Comparison of ENCODE assay signal across 27 cellular contexts in the genomic region with DNA sequence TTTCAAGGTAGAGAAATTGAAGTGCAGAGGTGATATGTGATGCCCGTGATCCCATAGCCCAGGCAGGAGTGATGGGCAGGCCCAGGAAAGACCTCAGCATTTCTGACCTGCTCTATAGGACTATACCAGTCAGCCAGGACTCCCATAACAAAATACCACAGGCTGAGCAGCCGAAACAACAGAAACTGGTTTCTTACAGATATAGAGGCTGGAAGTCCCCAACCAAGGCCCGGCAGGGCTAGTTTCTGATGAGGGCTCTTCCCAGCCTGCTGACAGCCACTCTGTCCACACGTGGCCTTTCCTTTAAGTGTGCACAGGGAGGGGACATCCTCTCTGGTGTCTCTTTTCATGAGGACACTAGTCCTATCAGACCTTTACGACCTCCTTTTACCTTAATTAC.
"Had no signal": no experiment of that assay in that cellular context is flagged by ENCODE, and none has a peak within 500 bp of the region (broad histone marks: within the 10 kb centered on the region; RNA-seq: fewer than 3 reads in every experiment).

No MANE protein-coding gene starts in this region.

- H3K4me1 ChIP-seq: adrenal gland, body of pancreas, breast epithelium had no signal

- H3K36me3 ChIP-seq: adrenal gland, breast epithelium, MG63, SJCRH30 had no signal

- H3K4me3 ChIP-seq: adrenal gland, body of pancreas, breast epithelium, MG63, SJCRH30, SK-N-MC had no signal

- H3K27ac ChIP-seq: adrenal gland, body of pancreas, breast epithelium, SJCRH30, SK-N-MC had no signal

- H3K36me3 Mint-ChIP-seq: activated naive CD4-positive, alpha-beta T cell treated with anti-CD3 and anti-CD28 coated beads, Interleukin-2, amount 50 U/mL, for 24 hours had no signal

- H3K27me3 Mint-ChIP-seq: activated CD4-positive, alpha-beta T cell treated with anti-CD3 and anti-CD28 coated beads, Interleukin-2, amount 10 ng/mL, durations not matched to agents 24 days and 14 days had no signal

- H3K27ac Mint-ChIP-seq: activated CD4-positive, alpha-beta T cell treated with anti-CD3 and anti-CD28 coated beads, Interleukin-2, amount 10 ng/mL, durations not matched to agents 24 days and 14 days; activated CD8-positive, alpha-beta T cell treated with anti-CD3 and anti-CD28 coated beads for 36 hours; activated naive CD4-positive, alpha-beta T cell treated with anti-CD3 and anti-CD28 coated beads, Interleukin-2, amount 50 U/mL, for 24 hours had no signal

- ATAC-seq: body of pancreas had no signal

- H3K27me3 ChIP-seq: adrenal gland, body of pancreas, breast epithelium, MG63, SJCRH30 had no signal

- H3K4me3 Mint-ChIP-seq: activated CD4-positive, alpha-beta T cell treated with anti-CD3 and anti-CD28 coated beads, Interleukin-2, amount 10 ng/mL, durations not matched to agents 24 days and 14 days; activated CD8-positive, alpha-beta T cell treated with anti-CD3 and anti-CD28 coated beads for 36 hours had no signal

- H3K9me3 Mint-ChIP-seq: activated CD8-positive, alpha-beta T cell treated with anti-CD3 and anti-CD28 coated beads for 36 hours; activated naive CD4-positive, alpha-beta T cell treated with anti-CD3 and anti-CD28 coated beads, Interleukin-2, amount 50 U/mL, for 24 hours; activated T-helper 17 cell treated with anti-CD3 and anti-CD28 coated beads, Interleukin-2, amount 50 U/mL, for 72 hours had no signal

- DNase-seq: activated CD4-positive, alpha-beta T cell treated with anti-CD3 and anti-CD28 coated beads, Interleukin-2, amount 50 U/mL, for 4 hours; activated CD8-positive, alpha-beta T cell treated with anti-CD3 and anti-CD28 coated beads for 36 hours; activated effector memory CD4-positive, alpha-beta T cell treated with anti-CD3 and anti-CD28 coated beads, Interleukin-2, amount 50 U/mL, for 16 hours; activated naive CD4-positive, alpha-beta T cell; activated T-cell treated with anti-CD3 and anti-CD28 coated beads, Interleukin-2, amount 50 U/mL, for 1 hour; activated T-cell treated with anti-CD3 and anti-CD28 coated beads, Interleukin-2, amount 50 U/mL, for 72 hours; adrenal gland; body of pancreas; cerebellar nuclear complex; MV-4-11; NCI-H1092; NCI-H1436 treated with DMSO at 0.1 percent for 48 hours; NCI-H1694 treated with DMSO at 0.1 percent for 48 hours; NCI-H2029; NCI-H2171; NCI-H510A; NCI-H526; NCI-H748 treated with DMSO at 0.1 percent for 48 hours; SHP77; SJCRH30; T1000 had no signal

- H3K9me3 ChIP-seq: adrenal gland, body of pancreas, breast epithelium, MG63, SJCRH30 had no signal
